Comparison of ENCODE assay signal across 8 cellular contexts in the genomic region with DNA sequence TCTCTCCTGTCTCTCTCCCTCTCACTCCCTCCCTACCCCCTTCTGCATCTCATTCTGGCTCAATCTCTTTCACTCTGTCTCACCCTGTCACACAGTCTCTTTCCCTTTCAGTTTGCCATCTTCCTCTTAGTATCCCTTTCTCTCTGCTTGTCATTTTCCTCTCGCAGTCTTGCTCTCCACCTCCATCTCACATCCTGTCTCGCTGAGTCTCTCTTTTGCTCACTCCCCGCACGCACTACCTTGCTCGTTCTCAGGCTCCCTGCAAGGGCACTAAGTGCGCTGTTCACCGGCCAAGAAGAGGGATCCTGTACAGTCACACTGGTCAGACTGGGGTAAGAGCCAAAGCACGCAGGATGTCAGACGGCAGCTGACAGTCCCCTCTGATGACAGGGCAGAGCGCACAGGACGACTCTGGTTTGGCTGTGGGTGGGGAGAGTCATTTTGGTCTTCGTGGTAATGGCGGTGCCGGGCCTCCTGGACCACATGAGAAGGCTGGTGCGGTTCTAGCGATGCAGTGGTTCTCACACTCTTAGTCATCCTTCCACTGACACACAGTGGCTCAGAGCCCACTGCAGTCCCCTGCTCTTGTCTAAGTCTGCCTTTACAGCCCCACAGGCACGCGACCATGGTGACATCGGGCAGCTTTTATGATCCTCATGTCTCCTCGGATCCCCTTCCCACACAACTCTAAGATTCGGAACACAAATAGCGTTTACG.
A peak's percentile ranks its signal among the peaks of the same experiment; 100 is the strongest.
DNase-seq lines count a peak whose midpoint lies in the region; ATAC-seq, FAIRE-seq and TF ChIP-seq lines count a peak whose summit lies in the region.

No MANE protein-coding gene starts in this region.

- H3K4me1 Mint-ChIP-seq in neural crest cell, result peaks cover 6% of the 10 kb centered on the region

- TF ChIP-seq CTCF in brain microvascular endothelial cell (IDR thresholded peaks at IDR 0.05; ENCODE audit: low read depth, low read length, missing control alignments) (no peak), neural crest cell (conservative IDR thresholded peaks at IDR 0.05) (no peak), tibial nerve (IDR thresholded peaks at IDR 0.05) (no peak)

- no peaks in the 10 kb centered on the region for H3K9me3 ChIP-seq in tibial nerve

- H3K4me3 ChIP-seq in brain microvascular endothelial cell (ENCODE audit: low read depth, low read length) (peak overlapping the region; percentile 23), tibial nerve (peak overlapping the region in 2 of 4 donors; percentile 5 to 32)

- H3K36me3 Mint-ChIP-seq in neural crest cell (ENCODE audit: low read depth), result peaks cover 4% of the 10 kb centered on the region

- FAIRE-seq in GM12892 (lab: Jason Lieb, UNC), result peak; percentile 27

- in situ Hi-C loops in brain microvascular endothelial cell (cut with HindIII; ENCODE audit: low pct_ligation_motif_present, low sequenced_read_pairs), result no loop called here

- TF ChIP-seq EP300 in tibial nerve (IDR thresholded peaks at IDR 0.05), result no peak

- H3K9me3 Mint-ChIP-seq in neural crest cell, result peaks cover 4% of the 10 kb centered on the region

- no peak for TF ChIP-seq POLR2A in GM12892 (IDR thresholded peaks at IDR 0.05; ENCODE audit: low read depth, low read length)
- no peak for TF ChIP-seq POLR2A in tibial nerve (IDR thresholded peaks at IDR 0.05)

- H3K4me1 ChIP-seq in tibial nerve, result peaks cover 0 to 14% (median 0%) of the 10 kb centered on the region in 4 donors

- 78 to 84% methylated on average over 22 to 23 of the region's 23 CpGs for WGBS in tibial nerve, 2 donors

- H3K27ac ChIP-seq in brain microvascular endothelial cell (peak overlapping the region; percentile 82), tibial nerve (peak overlapping the region in 3 of 4 donors; percentile 43 to 50 (median 49))

- ATAC-seq in HG02759 (IDR thresholded peaks at IDR 0.05; ENCODE audit: unreplicated experiment), result peak; percentile 92

- no peak overlapping the region for H3K4me3 Mint-ChIP-seq in neural crest cell

- DNase-seq in GM12892 (ENCODE audit: insufficient read length) (no peak), T-helper 9 cell (peak; percentile 59), brain microvascular endothelial cell (peak; percentile 74), neural crest cell (ENCODE audit: low read depth, low spot score) (no peak), tibial nerve (ENCODE audit: low spot score in 2 of 2) (no peak), GDM1 (lab: John Stamatoyannopoulos, UW) (no peak), NCI-H524 treated with DMSO at 0.1 percent for 48 hours (lab: John Stamatoyannopoulos, UW) (no peak)

- H3K27me3 ChIP-seq in brain microvascular endothelial cell (replicated peaks), result no peaks in the 10 kb centered on the region
- no peaks in the 10 kb centered on the region for H3K27me3 ChIP-seq in tibial nerve

- H3K27ac Mint-ChIP-seq in neural crest cell (ENCODE audit: unreplicated experiment), result peak overlapping the region; percentile 79

- no peaks in the 10 kb centered on the region for H3K36me3 ChIP-seq in brain microvascular endothelial cell (replicated peaks)
- no peaks in the 10 kb centered on the region for H3K36me3 ChIP-seq in tibial nerve

- H3K27me3 Mint-ChIP-seq in neural crest cell (ENCODE audit: low read depth), result no peaks in the 10 kb centered on the region

Comparison
In these comparisons a context has a peak if more than half of its experiments do, and no peak if none do; other contexts are left out.
1. DNase-seq: peak in T-helper 9 cell (single experiment) and brain microvascular endothelial cell (single experiment); none in GM12892 (single experiment), neural crest cell (single experiment), tibial nerve (0 of 2), GDM1 (single experiment) and NCI-H524 treated with DMSO at 0.1 percent for 48 hours (single experiment).